Comparison of ENCODE assay signal across 8 cellular contexts in genomic region chr11:66115638-66116410, GRCh38. TPM values are rescaled to one million over a fixed set of nuclear protein-coding genes. Genes with fewer than 3 reads are reported as not detected.
DNase-seq lines count a peak whose midpoint lies in the region; ATAC-seq and TF ChIP-seq lines count a peak whose summit lies in the region.

No MANE protein-coding gene starts in this region.

- peak overlapping the region; percentile 12; the same call in 1 of the 2 replicates for H3K4me3 ChIP-seq in ACC112 (ENCODE audit: low read depth, low read length)
- no peak overlapping the region for H3K4me3 ChIP-seq in vagina

- ATAC-seq in GM19025 (IDR thresholded peaks at IDR 0.05; ENCODE audit: low read depth, unreplicated experiment) (peak; percentile 52), HG03565 (IDR thresholded peaks at IDR 0.05; ENCODE audit: unreplicated experiment) (peak; percentile 42), GM18873 (IDR thresholded peaks at IDR 0.05; ENCODE audit: low FRiP score, unreplicated experiment) (no peak)

- H3K27ac ChIP-seq in ACC112 (ENCODE audit: low read depth, low read length), result peak overlapping the region; percentile 48
- no peak overlapping the region for H3K27ac ChIP-seq in vagina

- TF ChIP-seq POLR2A in vagina (IDR thresholded peaks at IDR 0.05), result no peak

- no peaks in the 10 kb centered on the region for H3K36me3 ChIP-seq in ACC112 (ENCODE audit: insufficient read depth, low read length)
- no peaks in the 10 kb centered on the region for H3K36me3 ChIP-seq in vagina

- no peak for TF ChIP-seq CTCF in vagina (IDR thresholded peaks at IDR 0.05)

- H3K27me3 ChIP-seq in ACC112 (ENCODE audit: insufficient read depth, low read length), result no peaks in the 10 kb centered on the region
- H3K27me3 ChIP-seq in vagina, result no peaks in the 10 kb centered on the region

- no peak overlapping the region for H2AFZ ChIP-seq in ACC112 (ENCODE audit: low read length, unreplicated experiment)

- DNase-seq in dermis blood vessel endothelial cell, result peak; percentile 21
- DNase-seq in vagina (ENCODE audit: extremely low spot score in 2 of 2), result no peak
- DNase-seq in GM19238 (ENCODE audit: insufficient read length, low spot score), result no peak
- DNase-seq in NCI-H345 (lab: John Stamatoyannopoulos, UW), result no peak

- H3K9me3 ChIP-seq in vagina, result no peaks in the 10 kb centered on the region

- H3K79me2 ChIP-seq in ACC112 (ENCODE audit: control insufficient read depth, insufficient read depth, low read length, unreplicated experiment), result peaks cover 60% of the 10 kb centered on the region

- intact Hi-C loops in vagina (cut with DNase I), result no loop called here

- H3K4me1 ChIP-seq in ACC112 (ENCODE audit: control insufficient read depth, insufficient read depth, low read length, unreplicated experiment) (peaks cover 89% of the 10 kb centered on the region), vagina (peaks cover 52% of the 10 kb centered on the region)

RNA-seq across cellular contexts. Expression of gene PACS1, which starts 45.8 kb away (rescaled TPM):
- 28.2 and 52.7 TPM in 2 replicates for total RNA-seq in dermis blood vessel endothelial cell
- total RNA-seq in vagina, result 66.0 TPM
